17 cellular contexts compared by ENCODE assay signal in genomic region chr11:10567466-10567865, GRCh38. TPM values are rescaled to one million over a fixed set of nuclear protein-coding genes. Genes with fewer than 3 reads are reported as not detected.
DNase-seq lines count a peak whose midpoint lies in the region; ATAC-seq and TF ChIP-seq lines count a peak whose summit lies in the region.
"Had no signal": no experiment of that assay in that cellular context is flagged by ENCODE, and none has a peak within 500 bp of the region (broad histone marks: within the 10 kb centered on the region; RNA-seq: fewer than 3 reads in every experiment).

No MANE protein-coding gene starts in this region.

- H3K9me2 ChIP-seq in HCT116 (ENCODE audit: insufficient read depth): no peaks in the 10 kb centered on the region

- H3K36me3 ChIP-seq in HCT116 (ENCODE audit: control insufficient read depth in 1 of 2, insufficient read depth in 2 of 2, low read length in 2 of 2) (no peaks in the 10 kb centered on the region), ascending aorta (peaks cover 0 to 8% of the 10 kb centered on the region in 2 donors), right lobe of liver (no peaks in the 10 kb centered on the region), suprapubic skin (no peaks in the 10 kb centered on the region)
- H3K36me3 ChIP-seq: BLaER1 had no signal

- RAD21 ChIA-PET in HCT116 (lab: Charles Lee; ENCODE audit: low non-redundant PET in 1 of 2, low total read pairs in 2 of 2, uncharacterized antibody in 2 of 2, unreplicated experiment in 2 of 2): no interaction called here

- H3K4me3 ChIP-seq in HCT116 (replicated peaks in 1 of 2; ENCODE audit: low read depth in 1 of 2, low read length in 2 of 2): no peak overlapping the region
- H3K4me3 ChIP-seq in ascending aorta: peak overlapping the region; percentile 31 to 48
- H3K4me3 ChIP-seq in right lobe of liver: peak overlapping the region in 2 of 3 donors; percentile 6 to 43
- H3K4me3 ChIP-seq in suprapubic skin: peak overlapping the region; percentile 16
- H3K4me3 ChIP-seq: BLaER1 had no signal

- CTCF ChIA-PET in HCT116 (lab: Charles Lee): no interaction called here

- POLR2A ChIA-PET in HCT116 (lab: Charles Lee): no interaction called here

- H3K27ac Mint-ChIP-seq in glutamatergic neuron (ENCODE audit: unreplicated experiment): no peak overlapping the region
- H3K27ac Mint-ChIP-seq: CD8-positive, alpha-beta memory T cell; HFFc6 had no signal

- H3K79me2 ChIP-seq in HCT116 (ENCODE audit: insufficient read depth, low read length): no peaks in the 10 kb centered on the region

- no peak for TF ChIP-seq RAD21 in HCT116 (IDR thresholded peaks at IDR 0.05; ENCODE audit: low read depth)

- no peak overlapping the region for H3K4me3 Mint-ChIP-seq in glutamatergic neuron (ENCODE audit: unreplicated experiment)
- H3K4me3 Mint-ChIP-seq: CD8-positive, alpha-beta memory T cell; HFFc6 had no signal

- H3K9me3 Mint-ChIP-seq in glutamatergic neuron (ENCODE audit: unreplicated experiment): peaks cover 2% of the 10 kb centered on the region
- H3K9me3 Mint-ChIP-seq: CD8-positive, alpha-beta memory T cell; HFFc6 had no signal

- H3K27ac ChIP-seq in HCT116 (ENCODE audit: low read depth, low read length) (no peak overlapping the region), ascending aorta (peak overlapping the region; percentile 78 to 82), right lobe of liver (peak overlapping the region; percentile 53 to 56 (median 55)), suprapubic skin (peak overlapping the region; percentile 12)
- H3K27ac ChIP-seq: BLaER1 had no signal

- H3K4me1 Mint-ChIP-seq in glutamatergic neuron (ENCODE audit: low read depth, unreplicated experiment): no peaks in the 10 kb centered on the region
- H3K4me1 Mint-ChIP-seq: CD8-positive, alpha-beta memory T cell had no signal

- H3K4me1 ChIP-seq in HCT116 (ENCODE audit: control insufficient read depth in 1 of 2, insufficient read depth in 2 of 2, low read length in 2 of 2) (peaks cover 4 to 41% of the 10 kb centered on the region in 2 experiments), ascending aorta (peaks cover 6 to 41% of the 10 kb centered on the region in 2 donors), right lobe of liver (no peaks in the 10 kb centered on the region), suprapubic skin (no peaks in the 10 kb centered on the region)
- H3K4me1 ChIP-seq: BLaER1 had no signal

- WGBS in right lobe of liver (ENCODE audit: insufficient coverage, low coverage, low lambda C conversion rate, missing lambda C conversion rate): 59% methylated on average over 2 of the region's 2 CpGs
- 90% methylated on average over 2 of the region's 2 CpGs for WGBS in suprapubic skin

- BruUV-seq in HCT116 (replicated peaks; lab: Mats Ljungman, UMichigan): no TSS peak

- ATAC-seq in HCT116: no peak
- no peak for ATAC-seq in right lobe of liver
- ATAC-seq in GM21381 (IDR thresholded peaks at IDR 0.05; ENCODE audit: unreplicated experiment): no peak

- no peaks in the 10 kb centered on the region for H3K27me3 Mint-ChIP-seq in glutamatergic neuron (ENCODE audit: unreplicated experiment)

- no peaks in the 10 kb centered on the region for H4K20me1 ChIP-seq in HCT116 (ENCODE audit: insufficient read depth)
- H4K20me1 ChIP-seq: BLaER1 had no signal

- TF ChIP-seq CTCF in HCT116 (IDR thresholded peaks at IDR 0.05 in 2 of 3, conservative IDR thresholded peaks at IDR 0.05 in 1 of 3; ENCODE audit: borderline replicate concordance in 1 of 3, insufficient read depth in 1 of 3, low read depth in 2 of 3, low read length in 2 of 3) (no peak), ascending aorta (IDR thresholded peaks at IDR 0.05) (no peak), right lobe of liver (IDR thresholded peaks at IDR 0.05) (no peak), suprapubic skin (IDR thresholded peaks at IDR 0.05) (no peak), glutamatergic neuron (IDR thresholded peaks at IDR 0.05; ENCODE audit: partially characterized antibody, unreplicated experiment) (no peak)

- intact Hi-C loops in HCT116 (cut with micrococcal nuclease) (no loop called here), ascending aorta (cut with DNase I) (loop anchor here (2.0 to 5.0 kb wide), 4 partner anchors 100 to 167 kb away; partner anchors contain the start of gene IRAG1), right lobe of liver (cut with DNase I) (no loop called here)

- H3K27me3 ChIP-seq in HCT116 (ENCODE audit: insufficient read depth, low read length) (no peaks in the 10 kb centered on the region), ascending aorta (no peaks in the 10 kb centered on the region), right lobe of liver (no peaks in the 10 kb centered on the region), suprapubic skin (no peaks in the 10 kb centered on the region)
- H3K27me3 ChIP-seq: BLaER1 had no signal

- H3K9me3 ChIP-seq in HCT116 (ENCODE audit: control insufficient read depth in 1 of 2, insufficient read depth in 1 of 2, low read depth in 1 of 2, low read length in 2 of 2) (no peaks in the 10 kb centered on the region), ascending aorta (no peaks in the 10 kb centered on the region), right lobe of liver (no peaks in the 10 kb centered on the region), suprapubic skin (no peaks in the 10 kb centered on the region)
- H3K9me3 ChIP-seq: BLaER1 had no signal

- no peak overlapping the region for H3K9ac ChIP-seq in HCT116 (ENCODE audit: low read length)
- H3K9ac ChIP-seq: BLaER1 had no signal

- no peaks in the 10 kb centered on the region for H3K36me3 Mint-ChIP-seq in glutamatergic neuron (ENCODE audit: unreplicated experiment)
- H3K36me3 Mint-ChIP-seq: CD8-positive, alpha-beta memory T cell had no signal

- peak overlapping the region; percentile 43; the same call in 1 of the 2 replicates for H3K4me2 ChIP-seq in HCT116 (ENCODE audit: low read length)
- H3K4me2 ChIP-seq: BLaER1 had no signal

- TF ChIP-seq EP300 in suprapubic skin (IDR thresholded peaks at IDR 0.05): no peak

- TF ChIP-seq POLR2A in HCT116 (IDR thresholded peaks at IDR 0.05; ENCODE audit: borderline replicate concordance, extremely low read depth, insufficient read depth, insufficient read length) (no peak), right lobe of liver (IDR thresholded peaks at IDR 0.05) (no peak), suprapubic skin (IDR thresholded peaks at IDR 0.05) (no peak)

- no peak for DNase-seq in HCT116 (ENCODE audit: low read depth, low spot score)
- no peak for DNase-seq in ascending aorta (ENCODE audit: low spot score in 2 of 2)
- no peak for DNase-seq in right lobe of liver
- DNase-seq in suprapubic skin (ENCODE audit: low spot score in 2 of 2): no peak
- no peak for DNase-seq in stimulated activated CD4-positive, alpha-beta T cell treated with anti-CD3 and anti-CD28 coated beads, Interleukin-15, amount 100 ng/mL, for 24 hours
- no peak for DNase-seq in glutamatergic neuron
- DNase-seq: CD8-positive, alpha-beta memory T cell; DMS 273 treated with DMSO at 0.1 percent for 48 hours; EL; HFFc6; NCI-H146; NCI-H345; NCI-H69 had no signal

- H2AFZ ChIP-seq in HCT116 (ENCODE audit: low read depth, low read length, poor library complexity, severe bottlenecking): no peak overlapping the region

TF ChIP-seq in HCT116, 20 proteins besides CTCF, POLR2A, EP300 and RAD21:
- no peak for TF ChIP-seq EZH2phosphoT487 (IDR thresholded peaks at IDR 0.05; ENCODE audit: borderline replicate concordance)
- no peak for TF ChIP-seq ZBTB33 (IDR thresholded peaks at IDR 0.05; ENCODE audit: extremely low read depth, insufficient replicate concordance, low read length)

RNA-seq across cellular contexts. Expression of gene LYVE1, which starts 1.0 kb away (rescaled TPM):
- total RNA-seq in HCT116 (2021; ENCODE audit: unreplicated experiment) (0.34 TPM), ascending aorta (66.3 TPM), right lobe of liver (10 to 100 TPM in 5 of 6 experiments, 1 to 10 TPM in 1; 9.3 to 60.8 (median 28.3) TPM), suprapubic skin (10 to 100 TPM in 2 of 4 donors, 1 to 10 TPM in 2; 3.9 to 17.0 (median 11.1) TPM), glutamatergic neuron (ENCODE audit: unreplicated experiment) (not detected)
- not detected in 2 replicates for polyA plus RNA-seq in HCT116 (2012)
- total RNA-seq: CD8-positive, alpha-beta memory T cell; HT-29 had no signal
- polyA plus RNA-seq: CD8-positive, alpha-beta memory T cell; H1 had no signal

RNA-seq across cellular contexts. Expression of gene RNF141, which starts 26.5 kb away (rescaled TPM):
- total RNA-seq in HCT116 (2021; ENCODE audit: unreplicated experiment) (133 TPM), ascending aorta (10.9 TPM), right lobe of liver (10 to 100 TPM; 11.2 to 21.0 (median 15.1) TPM), suprapubic skin (10 to 100 TPM; 68.2 to 83.4 (median 73.7) TPM), glutamatergic neuron (ENCODE audit: unreplicated experiment) (14.2 TPM)
- polyA plus RNA-seq in HCT116 (2012): 44.4 and 49.4 TPM in 2 replicates

Comparison
In these comparisons a context has a peak if more than half of its experiments do, and no peak if none do; other contexts are left out.
1. H3K4me3 ChIP-seq: peak in ascending aorta (2 of 2), right lobe of liver (2 of 3) and suprapubic skin (single experiment); none in HCT116 (0 of 2).